In genomic region chr19:23394481-23394880, GRCh38 we compare ENCODE assay signal across 8 cellular contexts. TPM values are rescaled to one million over a fixed set of nuclear protein-coding genes. Genes with fewer than 3 reads are reported as not detected.
A peak's percentile ranks its signal among the peaks of the same experiment; 100 is the strongest.
DNase-seq lines count a peak whose midpoint lies in the region; ATAC-seq and TF ChIP-seq lines count a peak whose summit lies in the region.
"Not testable (repeated sequence)": the region's sequence is repeated elsewhere in the genome, so short reads cannot be mapped to it uniquely, and the experiment has no call there.

No MANE protein-coding gene starts in this region.

- peak overlapping the region; percentile 99 for H3K56ac ChIP-seq in mesendoderm (ENCODE audit: low read length)

- not testable (repeated sequence) for TF ChIP-seq POLR2A in gastroesophageal sphincter (IDR thresholded peaks at IDR 0.05); vagina (IDR thresholded peaks at IDR 0.05)

- H2BK5ac ChIP-seq in mesendoderm (ENCODE audit: low read length) = not testable (repeated sequence)

- H3K36me3 ChIP-seq in gastroesophageal sphincter; mesendoderm (ENCODE audit: control insufficient read depth, insufficient read depth, low read length); vagina: not testable (repeated sequence)

- H3K27me3 Mint-ChIP-seq in activated CD8-positive, alpha-beta memory T cell treated with anti-CD3 and anti-CD28 coated beads, Interleukin-2, amount 10 ng/mL, durations not matched to agents 7 days and 5 days; MCF 10A (ENCODE audit: insufficient read depth, unreplicated experiment): not testable (repeated sequence)

- not testable (repeated sequence) for H3K79me1 ChIP-seq in mesendoderm (ENCODE audit: low read length)

- H3K27ac Mint-ChIP-seq in activated CD8-positive, alpha-beta memory T cell treated with anti-CD3 and anti-CD28 coated beads, Interleukin-2, amount 10 ng/mL, durations not matched to agents 7 days and 5 days = peak overlapping the region; percentile 98
- peak overlapping the region; percentile 98 for H3K27ac Mint-ChIP-seq in MCF 10A (ENCODE audit: low read depth, unreplicated experiment)

- not testable (repeated sequence) for H3K23ac ChIP-seq in mesendoderm (ENCODE audit: low read length)

- TF ChIP-seq EP300 in gastroesophageal sphincter (IDR thresholded peaks at IDR 0.05) = not testable (repeated sequence)

- peak overlapping the region; percentile 98 for H3K4me3 Mint-ChIP-seq in activated CD8-positive, alpha-beta memory T cell treated with anti-CD3 and anti-CD28 coated beads, Interleukin-2, amount 10 ng/mL, durations not matched to agents 7 days and 5 days
- H3K4me3 Mint-ChIP-seq in MCF 10A (ENCODE audit: unreplicated experiment) = peak overlapping the region; percentile 93

- peaks cover 11% of the 10 kb centered on the region for H3K4me1 Mint-ChIP-seq in activated CD8-positive, alpha-beta memory T cell treated with anti-CD3 and anti-CD28 coated beads, Interleukin-2, amount 10 ng/mL, durations not matched to agents 7 days and 5 days
- H3K4me1 Mint-ChIP-seq in MCF 10A (ENCODE audit: insufficient read depth, unreplicated experiment) = not testable (repeated sequence)

- not testable (repeated sequence) for H3K9me3 ChIP-seq in gastroesophageal sphincter, vagina

- peak overlapping the region; percentile 24 for H3K4ac ChIP-seq in mesendoderm (ENCODE audit: low read depth, low read length)

- not testable (repeated sequence) for H2BK15ac ChIP-seq in mesendoderm (replicated peaks; ENCODE audit: low read depth)

- H2BK120ac ChIP-seq in mesendoderm (ENCODE audit: low read depth, low read length) = not testable (repeated sequence)

- DNase-seq in RPMI7951 (ENCODE audit: low read depth) (peak; percentile 33), MCF 10A (ENCODE audit: unreplicated experiment) (peak; percentile 41), mesendoderm (peak; percentile 40)
- DNase-seq in activated CD8-positive, alpha-beta memory T cell treated with anti-CD3 and anti-CD28 coated beads, Interleukin-2, amount 10 ng/mL, durations not matched to agents 7 days and 5 days = peak; percentile 77
- DNase-seq in vagina (ENCODE audit: extremely low spot score in 2 of 2) = not testable (repeated sequence)

- H3K4me3 ChIP-seq in GM12875 (ENCODE audit: low read depth, low read length) (peak overlapping the region; percentile 71), gastroesophageal sphincter (peak overlapping the region; percentile 53 to 65), mesendoderm (ENCODE audit: low read length) (peak overlapping the region; percentile 94), skin epidermis (peak overlapping the region; percentile 74 to 93 (median 78)), vagina (peak overlapping the region; percentile 78 to 80)

- POLR2A ChIA-PET in MCF 10A (lab: Yijun Ruan, JAX) = interaction anchor here (0.6 to 2.8 kb wide), 17 partner anchors 10 to 1889 kb away, joined by 3 to 24 read pairs (median 6); partner anchors contain the start of gene ZNF675

- H3K36me3 Mint-ChIP-seq in activated CD8-positive, alpha-beta memory T cell treated with anti-CD3 and anti-CD28 coated beads, Interleukin-2, amount 10 ng/mL, durations not matched to agents 7 days and 5 days = peaks cover 52% of the 10 kb centered on the region
- H3K36me3 Mint-ChIP-seq in MCF 10A (ENCODE audit: insufficient read depth, unreplicated experiment) = peaks cover 43% of the 10 kb centered on the region

- H4K8ac ChIP-seq in mesendoderm (ENCODE audit: low read depth, low read length) = peak overlapping the region; percentile 76

- BruUV-seq in MCF 10A (replicated peaks; lab: Mats Ljungman, UMichigan) = not testable (repeated sequence)

- not testable (repeated sequence) for H4K5ac ChIP-seq in mesendoderm (ENCODE audit: low read length)

- ATAC-seq in activated CD8-positive, alpha-beta memory T cell treated with anti-CD3 and anti-CD28 coated beads, Interleukin-2, amount 10 ng/mL, durations not matched to agents 7 days and 5 days; gastroesophageal sphincter: not testable (repeated sequence)

- intact Hi-C loops in MCF 10A (cut with micrococcal nuclease) = loop anchor here (2.0 to 10.0 kb wide), 3 partner anchors 120 to 292 kb away; partner anchors contain the start of genes ZNF675 and ZNF724
- intact Hi-C loops in vagina (cut with DNase I) = not testable (repeated sequence)

- not testable (repeated sequence) for H2AK5ac ChIP-seq in mesendoderm (ENCODE audit: low read length)

- CTCF ChIA-PET in activated CD8-positive, alpha-beta memory T cell treated with anti-CD3 and anti-CD28 coated beads, Interleukin-2, amount 10 ng/mL, durations not matched to agents 7 days and 5 days (lab: Charles Lee) = interaction anchor here (1.2 kb wide), 3 partner anchors 8 to 693 kb away, joined by 3 to 4 read pairs (median 4); partner anchors contain the start of gene ZNF254
- CTCF ChIA-PET in MCF 10A (lab: Yijun Ruan, JAX) = interaction anchor here (0.5 to 1.2 kb wide), 2 partner anchors 151 to 300 kb away, joined by 3 read pairs; no protein-coding TSS in a partner anchor

- peaks cover 33% of the 10 kb centered on the region for H3K79me2 ChIP-seq in mesendoderm (ENCODE audit: control insufficient read depth, insufficient read depth, low read length)

- H3K9me3 Mint-ChIP-seq in activated CD8-positive, alpha-beta memory T cell treated with anti-CD3 and anti-CD28 coated beads, Interleukin-2, amount 10 ng/mL, durations not matched to agents 7 days and 5 days (ENCODE audit: low read depth) = peaks cover 29% of the 10 kb centered on the region
- peaks cover 17% of the 10 kb centered on the region for H3K9me3 Mint-ChIP-seq in MCF 10A (ENCODE audit: unreplicated experiment)

- H3K27ac ChIP-seq in gastroesophageal sphincter (peak overlapping the region; percentile 73 to 93 (median 89)), skin epidermis (peak overlapping the region; percentile 82 to 98 (median 95)), vagina (peak overlapping the region; percentile 90)
- H3K27ac ChIP-seq in mesendoderm (ENCODE audit: low read depth, low read length) = not testable (repeated sequence)

- not testable (repeated sequence) for TF ChIP-seq CTCF in GM12875 (IDR thresholded peaks at IDR 0.05; ENCODE audit: borderline replicate concordance, insufficient read depth, low read depth, low read length); MCF 10A (IDR thresholded peaks at IDR 0.05; ENCODE audit: unreplicated experiment); gastroesophageal sphincter (IDR thresholded peaks at IDR 0.05); vagina (IDR thresholded peaks at IDR 0.05)

- H3K4me1 ChIP-seq in gastroesophageal sphincter (peaks cover 0 to 54% (median 13%) of the 10 kb centered on the region in 3 donors), vagina (peaks cover 53% of the 10 kb centered on the region)
- not testable (repeated sequence) for H3K4me1 ChIP-seq in mesendoderm (ENCODE audit: control insufficient read depth, low read depth, low read length)

- H3K9ac ChIP-seq in mesendoderm (ENCODE audit: low read length) = peak overlapping the region; percentile 98

- 0 to 2% methylated on average over 9 to 12 of the region's 12 CpGs for WGBS in gastroesophageal sphincter (ENCODE audit: low coverage in 1 of 2), 2 donors
- no CpG with 5 or more reads among the region's 12 CpGs for WGBS in mesendoderm (ENCODE audit: extremely low coverage, insufficient coverage, low lambda C conversion rate)

- H3K4me2 ChIP-seq in mesendoderm (ENCODE audit: low read length) = peak overlapping the region; percentile 10

- not testable (repeated sequence) for H3K18ac ChIP-seq in mesendoderm (ENCODE audit: low read length)

- H3K27me3 ChIP-seq in gastroesophageal sphincter; mesendoderm (ENCODE audit: insufficient read depth, low read length, poor library complexity); vagina: not testable (repeated sequence)

RNA-seq across cellular contexts. Expression of gene ZNF91, which starts 0.8 kb away (rescaled TPM):
- 16.9 and 27.0 TPM in 2 replicates for total RNA-seq in RPMI7951 (2014; rRNA removed; shearing (Covaris generic))
- total RNA-seq in activated CD8-positive, alpha-beta memory T cell treated with anti-CD3 and anti-CD28 coated beads, Interleukin-2, amount 10 ng/mL, durations not matched to agents 7 days and 5 days = 10 to 100 TPM; 23.6 to 35.7 TPM
- total RNA-seq in MCF 10A (2022) = 15.8 and 23.4 TPM in 2 replicates
- total RNA-seq in gastroesophageal sphincter = 10 to 100 TPM; 19.6 to 72.2 (median 36.7) TPM
- 18.3 TPM for polyA plus RNA-seq in mesendoderm (2013, experiment 1 of 2)
- 18.2 TPM for polyA plus RNA-seq in mesendoderm (2013, experiment 2 of 2)
- 81.0 TPM for total RNA-seq in vagina
